Comparison of ENCODE assay signal across 10 cellular contexts in genomic region chr5:113043491-113043931, GRCh38.
DNase-seq lines count a peak whose midpoint lies in the region; ATAC-seq, FAIRE-seq and TF ChIP-seq lines count a peak whose summit lies in the region.
"Had no signal": no experiment of that assay in that cellular context is flagged by ENCODE, and none has a peak within 500 bp of the region (broad histone marks: within the 10 kb centered on the region; RNA-seq: fewer than 3 reads in every experiment).

No MANE protein-coding gene starts in this region.

- CTCF ChIA-PET in endothelial cell of umbilical vein (lab: Charles Lee): interaction anchor here (0.7 to 1.9 kb wide), 5 partner anchors 16 to 562 kb away, joined by 3 to 12 read pairs (median 5); no protein-coding TSS in a partner anchor

- H3K4me3 ChIP-seq in endothelial cell of umbilical vein (replicated peaks in 1 of 3; ENCODE audit: insufficient read depth in 1 of 3, low read depth in 1 of 3, low read length in 3 of 3) (no peak overlapping the region), parathyroid adenoma (ENCODE audit: low read depth, low read length) (no peak overlapping the region)
- H3K4me3 ChIP-seq: transverse colon had no signal

- no peak for FAIRE-seq in endothelial cell of umbilical vein (lab: Jason Lieb, UNC)

- peak; percentile 19 to 20 for TF ChIP-seq CTCF in endothelial cell of umbilical vein (IDR thresholded peaks at IDR 0.05; ENCODE audit: extremely low read depth in 1 of 2, insufficient read depth in 1 of 2, low read depth in 1 of 2, low read length in 2 of 2)
- peak; percentile 69 for TF ChIP-seq CTCF in parathyroid adenoma (IDR thresholded peaks at IDR 0.05)

- no TSS peak for BruUV-seq in endothelial cell of umbilical vein (replicated peaks; lab: Mats Ljungman, UMichigan)

- H3K9ac ChIP-seq in endothelial cell of umbilical vein (replicated peaks; ENCODE audit: extremely low read depth, insufficient read depth, low read length): no peak overlapping the region
- no peak overlapping the region for H3K9ac ChIP-seq in parathyroid adenoma

- dilution Hi-C loops in endothelial cell of umbilical vein (cut with MboI; ENCODE audit: extremely low pct_ligation_motif_present, low sequenced_read_pairs): no loop called here

- H3K9me3 ChIP-seq in endothelial cell of umbilical vein (replicated peaks; ENCODE audit: control insufficient read depth, insufficient read depth, low read length) (no peaks in the 10 kb centered on the region), parathyroid adenoma (ENCODE audit: control insufficient read depth, low read length) (no peaks in the 10 kb centered on the region)
- H3K9me3 ChIP-seq: transverse colon had no signal

- H3K27ac ChIP-seq in endothelial cell of umbilical vein (ENCODE audit: insufficient read depth, low read depth, low read length): no peak overlapping the region
- peak overlapping the region; percentile 76 for H3K27ac ChIP-seq in parathyroid adenoma
- H3K27ac ChIP-seq: transverse colon had no signal

- H3K4me1 ChIP-seq in endothelial cell of umbilical vein (ENCODE audit: control insufficient read depth, extremely low read depth, insufficient read depth, low read length) (peaks cover 4% of the 10 kb centered on the region), parathyroid adenoma (peaks cover 53% of the 10 kb centered on the region)
- H3K4me1 ChIP-seq: transverse colon had no signal

- H3K79me2 ChIP-seq in endothelial cell of umbilical vein (ENCODE audit: control insufficient read depth, insufficient read depth, low read length): no peaks in the 10 kb centered on the region
- H3K79me2 ChIP-seq in parathyroid adenoma: peaks cover 13% of the 10 kb centered on the region

- no peak overlapping the region for H3K4me2 ChIP-seq in endothelial cell of umbilical vein (ENCODE audit: insufficient read depth, low read length)
- H3K4me2 ChIP-seq in parathyroid adenoma (ENCODE audit: low read length): no peak overlapping the region

- H2AFZ ChIP-seq in endothelial cell of umbilical vein (ENCODE audit: low read depth, low read length) (no peak overlapping the region), parathyroid adenoma (no peak overlapping the region)

- no peak for TF ChIP-seq POLR2A in endothelial cell of umbilical vein (IDR thresholded peaks at IDR 0.05; ENCODE audit: low read depth, low read length)

- intact Hi-C loops in endothelial cell of umbilical vein (cut with micrococcal nuclease): loop anchor here (1.0 to 2.0 kb wide), 3 partner anchors 287 to 563 kb away; partner anchors contain the start of gene YTHDC2

- POLR2A ChIA-PET in endothelial cell of umbilical vein (lab: Charles Lee): no interaction called here

- no peaks in the 10 kb centered on the region for H3K9me1 ChIP-seq in endothelial cell of umbilical vein (replicated peaks; ENCODE audit: control insufficient read depth, extremely low read depth, insufficient read depth, low read length)

- H4K20me1 ChIP-seq in endothelial cell of umbilical vein (replicated peaks; ENCODE audit: control insufficient read depth, extremely low read depth, insufficient read depth, low read length): no peaks in the 10 kb centered on the region

- H3K27me3 ChIP-seq in endothelial cell of umbilical vein (ENCODE audit: control insufficient read depth in 2 of 2, insufficient read depth in 2 of 2, low read length in 2 of 2): no peaks in the 10 kb centered on the region
- H3K27me3 ChIP-seq in parathyroid adenoma (ENCODE audit: control insufficient read depth, insufficient read depth, low read length): no peaks in the 10 kb centered on the region
- H3K27me3 ChIP-seq: transverse colon had no signal

- H3K36me3 ChIP-seq in endothelial cell of umbilical vein (ENCODE audit: control insufficient read depth in 2 of 2, extremely low read depth in 1 of 2, insufficient read depth in 2 of 2, low read length in 2 of 2): peaks cover 0 to 3% of the 10 kb centered on the region in 2 experiments
- H3K36me3 ChIP-seq in parathyroid adenoma (ENCODE audit: control insufficient read depth, insufficient read depth, low read length): peaks cover 4% of the 10 kb centered on the region
- H3K36me3 ChIP-seq: transverse colon had no signal

- ATAC-seq in HG03025 (IDR thresholded peaks at IDR 0.05; ENCODE audit: low FRiP score, unreplicated experiment): no peak
- ATAC-seq in HG02642 (IDR thresholded peaks at IDR 0.05; ENCODE audit: poor library complexity, unreplicated experiment): no peak
- no peak for ATAC-seq in GM18520 (IDR thresholded peaks at IDR 0.05; ENCODE audit: unreplicated experiment)

- DNase-seq in EH (ENCODE audit: low read depth): peak; percentile 42
- DNase-seq in NCI-H460 (ENCODE audit: extremely low read depth, low read depth): peak; percentile 12
- DNase-seq in endothelial cell of umbilical vein (ENCODE audit: low read depth, low spot score): peak; percentile 17
- DNase-seq in islet precursor cell: no peak
- DNase-seq: NK-92 treated with Interleukin-12 subunit alpha and Interleukin-12 subunit beta, amount 100 ng/mL, for 24 hours; transverse colon had no signal

TF ChIP-seq in endothelial cell of umbilical vein, 7 proteins besides CTCF, POLR2A, EP300 and RAD21:
- TF ChIP-seq JUN (IDR thresholded peaks at IDR 0.05; ENCODE audit: borderline replicate concordance, insufficient read depth, insufficient read length, low read depth): no peak
- no peak for TF ChIP-seq MYC (IDR thresholded peaks at IDR 0.05; ENCODE audit: low read depth, low read length)
- TF ChIP-seq EZH2 (IDR thresholded peaks at IDR 0.05; ENCODE audit: borderline replicate concordance, low read depth, low read length, severe bottlenecking): no peak
- TF ChIP-seq POLR2AphosphoS5 (IDR thresholded peaks at IDR 0.05; ENCODE audit: insufficient read depth, low read depth, low read length): no peak
- TF ChIP-seq GATA2 (IDR thresholded peaks at IDR 0.05; ENCODE audit: insufficient read depth, insufficient read length, low read depth, low read length): no peak
- no peak for TF ChIP-seq FOS (IDR thresholded peaks at IDR 0.05; ENCODE audit: borderline replicate concordance, insufficient read depth, low read length)
- TF ChIP-seq, protein P1, sequence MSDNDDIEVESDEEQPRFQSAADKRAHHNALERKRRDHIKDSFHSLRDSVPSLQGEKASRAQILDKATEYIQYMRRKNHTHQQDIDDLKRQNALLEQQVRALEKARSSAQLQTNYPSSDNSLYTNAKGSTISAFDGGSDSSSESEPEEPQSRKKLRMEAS (IDR thresholded peaks at IDR 0.05; ENCODE audit: insufficient read depth, insufficient read length): no peak
